8 cellular contexts compared by ENCODE assay signal in the genomic region with DNA sequence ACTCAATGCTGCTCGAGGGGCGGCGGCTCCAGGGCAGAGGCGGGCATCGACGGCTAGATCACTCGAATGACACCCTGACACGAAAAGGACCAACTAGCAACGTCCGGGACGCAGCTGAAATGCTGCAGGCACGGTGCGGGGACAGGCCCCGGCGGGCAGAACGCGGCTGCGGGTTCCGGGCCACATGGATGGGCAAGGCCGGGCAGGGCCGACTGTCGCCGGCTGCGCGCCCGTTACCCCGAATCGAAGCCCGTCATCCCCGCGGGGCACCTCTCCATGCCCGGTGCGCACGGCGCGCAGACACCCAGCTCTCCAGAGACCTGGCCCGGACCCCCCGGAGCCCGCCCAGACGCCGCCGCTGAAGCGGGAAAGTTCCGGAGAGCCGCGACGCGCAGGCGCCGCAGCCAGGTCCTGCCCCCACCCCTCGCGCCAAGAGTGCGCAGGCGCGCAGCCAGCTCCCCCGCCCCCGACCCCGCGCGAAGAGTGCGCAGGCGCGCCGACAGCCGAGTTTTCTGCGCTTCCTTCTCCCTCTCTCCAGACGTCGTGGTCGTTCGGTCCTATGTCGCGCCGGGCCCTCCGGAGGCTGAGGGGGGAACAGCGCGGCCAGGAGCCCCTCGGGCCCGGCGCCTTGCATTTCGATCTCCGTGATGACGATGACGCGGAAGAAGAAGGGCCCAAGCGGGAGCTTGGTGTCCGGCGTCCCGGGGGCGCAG. TPM values are rescaled to one million over a fixed set of nuclear protein-coding genes. Genes with fewer than 3 reads are reported as not detected.
DNase-seq lines count a peak whose midpoint lies in the region; ATAC-seq, FAIRE-seq and TF ChIP-seq lines count a peak whose summit lies in the region.

TSS of gene TCF25 (plus strand) at position 484 of the 713 bp plus-strand sequence. CDS start at position 560, 76 bp downstream.

- no peaks in the 10 kb centered on the region for H3K27me3 ChIP-seq in AG04450 (ENCODE audit: control insufficient read depth, insufficient read depth, low read length)

- peak within 1 kb of the TSS; percentile 100 for H3K27ac ChIP-seq in AG04450 (ENCODE audit: low read depth, low read length)
- peak within 1 kb of the TSS; percentile 100 for H3K27ac ChIP-seq in kidney (ENCODE audit: low read depth in 2 of 2, low read length in 2 of 2)

- DNase-seq in AG04450 (ENCODE audit: low read depth, low spot score) = peak; percentile 56
- peak; percentile 56 for DNase-seq in NCI-H345 treated with DMSO at 0.1 percent for 48 hours (lab: John Stamatoyannopoulos, UW; ENCODE audit: unreplicated experiment)
- DNase-seq in activated CD4-positive, alpha-beta T cell treated with anti-CD3 and anti-CD28 coated beads for 1 hour = peak; percentile 85
- DNase-seq in cerebellar cortex (ENCODE audit: low spot score) = peak; percentile 81
- peak; percentile 96 for DNase-seq in kidney
- peak; percentile 80 to 82 for DNase-seq in stimulated activated CD4-positive, alpha-beta T cell treated with anti-CD3 and anti-CD28 coated beads, Interleukin-15, amount 100 ng/mL, for 1 hour (ENCODE audit: low read depth in 1 of 2, low spot score in 1 of 2)

- TF ChIP-seq CTCF in AG04450 (IDR thresholded peaks at IDR 0.05; ENCODE audit: low read depth, low read length) (no peak), kidney (IDR thresholded peaks at IDR 0.05; ENCODE audit: borderline replicate concordance, extremely low read depth, insufficient read depth) (no peak)

- H3K36me3 ChIP-seq in kidney (ENCODE audit: control insufficient read depth in 1 of 2, insufficient read depth in 2 of 2, low read length in 2 of 2) = peaks cover 0 to 7% of the 10 kb centered on the region in 2 donors

- ATAC-seq in GM18909 (IDR thresholded peaks at IDR 0.05; ENCODE audit: poor library complexity, unreplicated experiment) (peak; percentile 42), HG03175 (IDR thresholded peaks at IDR 0.05; ENCODE audit: unreplicated experiment) (peak; percentile 38)

- peak within 1 kb of the TSS; percentile 83 to 84 for H3K9ac ChIP-seq in kidney (ENCODE audit: low read length in 2 of 2)

- CTCF ChIA-PET in AG04450 (lab: Charles Lee) = interaction anchor here (0.9 to 1.2 kb wide), 3 partner anchors 12 to 173 kb away, joined by 3 to 9 read pairs (median 5); partner anchors contain the start of gene MC1R

- H3K4me3 ChIP-seq in AG04450 (ENCODE audit: low read depth, low read length) (peak within 1 kb of the TSS; percentile 92), kidney (ENCODE audit: low read length in 2 of 2) (peak within 1 kb of the TSS; percentile 69 to 79)

- intact Hi-C loops in kidney (cut with DNase I) = no loop called here

- H3K4me1 ChIP-seq in kidney (ENCODE audit: control insufficient read depth in 1 of 2, insufficient read depth in 1 of 2, low read depth in 1 of 2, low read length in 2 of 2) = peaks cover 0 to 4% of the 10 kb centered on the region in 2 donors

- no peaks in the 10 kb centered on the region; the same call in 1 of the 2 replicates for H3K9me3 ChIP-seq in AG04450 (ENCODE audit: control insufficient read depth, insufficient read depth, low read length)
- H3K9me3 ChIP-seq in kidney (ENCODE audit: control insufficient read depth in 1 of 2, low read length in 2 of 2) = no peaks in the 10 kb centered on the region

- POLR2A ChIA-PET in AG04450 (lab: Yijun Ruan, JAX) = interaction anchor here (0.5 to 3.4 kb wide), 17 partner anchors 8 to 1256 kb away, joined by 3 to 59 read pairs (median 3); partner anchors contain the start of genes MC1R and TUBB3

- FAIRE-seq in kidney (lab: Jason Lieb, UNC) = no peak

RNA-seq across cellular contexts. Expression of gene TCF25, which starts in this region (rescaled TPM):
- 132 and 156 TPM in 2 replicates for polyA plus RNA-seq in AG04450 (2011; rRNA removed)
- polyA minus RNA-seq in AG04450 (2011; rRNA and poly(A)+ RNA removed) = 89.4 and 124 TPM in 2 replicates
- 209 TPM for total RNA-seq in kidney
- 157 TPM for polyA plus RNA-seq in kidney (ENCODE audit: insufficient read depth, low read depth, low replicate concordance)

Comparison
In these comparisons a context has a peak if more than half of its experiments do, and no peak if none do; other contexts are left out.
1. Peak in every context shown above with its lines: DNase-seq, ATAC-seq, H3K4me3 ChIP-seq and H3K27ac ChIP-seq.